In the genomic region with DNA sequence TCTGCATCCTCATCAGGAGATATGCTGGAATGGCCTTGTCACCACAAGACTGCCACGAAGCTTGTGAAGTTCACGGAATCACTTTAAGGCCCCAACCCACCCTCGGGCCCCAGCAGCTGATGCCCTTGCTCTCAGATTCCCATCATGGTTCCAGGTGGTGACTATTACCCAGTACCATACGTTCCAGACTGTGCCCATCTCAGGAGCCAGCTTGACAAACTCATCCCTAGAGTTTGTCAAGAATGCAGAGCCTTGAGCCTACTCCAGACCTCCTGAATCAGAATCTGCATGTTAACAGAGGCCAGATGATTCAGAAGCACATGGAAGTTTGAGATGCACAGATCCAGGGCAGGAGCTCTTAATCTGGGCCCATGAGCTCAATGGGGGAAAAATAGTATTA, we compare ENCODE assay signal across 16 cellular contexts. TPM values are rescaled to one million over a fixed set of nuclear protein-coding genes. Genes with fewer than 3 reads are reported as not detected.
DNase-seq lines count a peak whose midpoint lies in the region; ATAC-seq and TF ChIP-seq lines count a peak whose summit lies in the region.
"Had no signal": no experiment of that assay in that cellular context is flagged by ENCODE, and none has a peak within 500 bp of the region (broad histone marks: within the 10 kb centered on the region; RNA-seq: fewer than 3 reads in every experiment).

No MANE protein-coding gene starts in this region.

- intact Hi-C loops in IMR-90 (cut with micrococcal nuclease) = no loop called here
- intact Hi-C loops in activated CD8-positive, alpha-beta T cell treated with anti-CD3 and anti-CD28 coated beads for 36 hours (cut with micrococcal nuclease) = no loop called here

- TF ChIP-seq CTCF in IMR-90 (conservative IDR thresholded peaks at IDR 0.05; ENCODE audit: low read depth, low read length) = no peak
- no peak for TF ChIP-seq CTCF in coronary artery (IDR thresholded peaks at IDR 0.05)
- no peak for TF ChIP-seq CTCF in activated CD8-positive, alpha-beta T cell treated with anti-CD3 and anti-CD28 coated beads for 36 hours (IDR thresholded peaks at IDR 0.05)

- H2BK15ac ChIP-seq in IMR-90 (ENCODE audit: low read depth, low read length) = no peak overlapping the region

- peaks cover 22% of the 10 kb centered on the region for H3K27me3 ChIP-seq in IMR-90 (ENCODE audit: control insufficient read depth, insufficient read depth, low read length)
- H3K27me3 ChIP-seq: BLaER1 treated with 17β-estradiol and CSF1 and Interleukin-3, amounts not matched to agents 10 nM and 100 nM had no signal

- H2AK5ac ChIP-seq in IMR-90 (ENCODE audit: low read depth, low read length) = no peak overlapping the region

- H3K9me3 ChIP-seq in IMR-90 (ENCODE audit: control insufficient read depth, insufficient read depth, low read length) = no peaks in the 10 kb centered on the region
- H3K9me3 ChIP-seq: A549; BLaER1 treated with 17β-estradiol and CSF1 and Interleukin-3, amounts not matched to agents 10 nM and 100 nM had no signal

- 40% methylated on average over 1 of the region's 4 CpGs; no CpG with 5 or more reads in 1 of the 2 experiments for WGBS in IMR-90 (ENCODE audit: extremely low coverage in 2 of 2, insufficient read length in 1 of 2), 2 experiments

- H3K14ac ChIP-seq in IMR-90 (replicated peaks; ENCODE audit: low read depth, low read length) = no peak overlapping the region

- no peak overlapping the region for H3K23ac ChIP-seq in IMR-90 (ENCODE audit: low read depth, low read length)

- H3K4ac ChIP-seq in IMR-90 (ENCODE audit: low read depth, low read length) = no peak overlapping the region

- no peaks in the 10 kb centered on the region for H3K27me3 Mint-ChIP-seq in activated CD8-positive, alpha-beta T cell treated with anti-CD3 and anti-CD28 coated beads for 36 hours
- H3K27me3 Mint-ChIP-seq: B cell had no signal

- POLR2A ChIA-PET in IMR-90 (lab: Charles Lee; ENCODE audit: unreplicated experiment) = no interaction called here
- POLR2A ChIA-PET in activated CD8-positive, alpha-beta T cell treated with anti-CD3 and anti-CD28 coated beads for 36 hours (lab: Charles Lee) = no interaction called here

- no peak overlapping the region for H2AK9ac ChIP-seq in IMR-90 (replicated peaks; ENCODE audit: low read depth, low read length, poor library complexity)

- H3K79me1 ChIP-seq in IMR-90 (ENCODE audit: low read depth in 1 of 2, low read length in 2 of 2) = no peaks in the 10 kb centered on the region

- H3K36me3 ChIP-seq in IMR-90 (ENCODE audit: control insufficient read depth, insufficient read depth, low read length) = no peaks in the 10 kb centered on the region
- H3K36me3 ChIP-seq: BLaER1 treated with 17β-estradiol and CSF1 and Interleukin-3, amounts not matched to agents 10 nM and 100 nM had no signal

- no peak overlapping the region for H3K27ac Mint-ChIP-seq in activated CD8-positive, alpha-beta T cell treated with anti-CD3 and anti-CD28 coated beads for 36 hours
- H3K27ac Mint-ChIP-seq: B cell; CD8-positive, alpha-beta T cell had no signal

- CTCF ChIA-PET in IMR-90 (lab: Yijun Ruan, JAX) = no interaction called here
- CTCF ChIA-PET in activated CD8-positive, alpha-beta T cell treated with anti-CD3 and anti-CD28 coated beads for 36 hours (lab: Charles Lee) = interaction anchor here (0.8 to 1.4 kb wide), 2 partner anchors 27 to 82 kb away, joined by 3 read pairs; no protein-coding TSS in a partner anchor

- no peak for TF ChIP-seq RAD21 in IMR-90 (IDR thresholded peaks at IDR 0.05; ENCODE audit: low read length)

- no peaks in the 10 kb centered on the region for H3K9me3 Mint-ChIP-seq in activated CD8-positive, alpha-beta T cell treated with anti-CD3 and anti-CD28 coated beads for 36 hours
- H3K9me3 Mint-ChIP-seq: CD8-positive, alpha-beta T cell; H9 had no signal

- no peak overlapping the region for H3K4me3 Mint-ChIP-seq in activated CD8-positive, alpha-beta T cell treated with anti-CD3 and anti-CD28 coated beads for 36 hours
- H3K4me3 Mint-ChIP-seq: B cell; CD8-positive, alpha-beta T cell; H9 had no signal

- H3K4me2 ChIP-seq in IMR-90 (ENCODE audit: low read depth, low read length) = no peak overlapping the region
- H3K4me2 ChIP-seq: A549; BLaER1 treated with 17β-estradiol and CSF1 and Interleukin-3, amounts not matched to agents 10 nM and 100 nM had no signal

- no peak overlapping the region for H3K18ac ChIP-seq in IMR-90 (ENCODE audit: low read depth, low read length)

- ATAC-seq in IMR-90 (ENCODE audit: low read depth) = no peak
- no peak for ATAC-seq in activated CD8-positive, alpha-beta T cell treated with anti-CD3 and anti-CD28 coated beads for 36 hours
- ATAC-seq: A549; CD8-positive, alpha-beta T cell had no signal

- in situ Hi-C loops in IMR-90 (cut with MboI; ENCODE audit: low sequenced_read_pairs) = no loop called here

- H3K27ac ChIP-seq in IMR-90 (ENCODE audit: insufficient read depth, low read length) (no peak overlapping the region), coronary artery (no peak overlapping the region)
- H3K27ac ChIP-seq: 22Rv1; A549; BLaER1 treated with 17β-estradiol and CSF1 and Interleukin-3, amounts not matched to agents 10 nM and 100 nM had no signal

- H2AFZ ChIP-seq in IMR-90 (replicated peaks; ENCODE audit: low read length, poor library complexity) = no peak overlapping the region

- no peak overlapping the region for H3K9ac ChIP-seq in IMR-90 (ENCODE audit: low read depth, low read length)
- H3K9ac ChIP-seq: BLaER1 treated with 17β-estradiol and CSF1 and Interleukin-3, amounts not matched to agents 10 nM and 100 nM had no signal

- H2BK120ac ChIP-seq in IMR-90 (ENCODE audit: low read depth, low read length) = no peak overlapping the region

- dilution Hi-C loops in IMR-90 (cut with HindIII; ENCODE audit: low sequenced_read_pairs, unreplicated experiment) = no loop called here

- H4K20me1 ChIP-seq in IMR-90 (ENCODE audit: insufficient read depth, low read length) = no peaks in the 10 kb centered on the region
- H4K20me1 ChIP-seq: BLaER1 treated with 17β-estradiol and CSF1 and Interleukin-3, amounts not matched to agents 10 nM and 100 nM had no signal

- H3K56ac ChIP-seq in IMR-90 (ENCODE audit: extremely low read depth, insufficient read depth, low read length) = no peak overlapping the region

- H4K8ac ChIP-seq in IMR-90 (ENCODE audit: low read depth in 2 of 2, low read length in 2 of 2) = no peak overlapping the region

- no peaks in the 10 kb centered on the region for H3K9me1 ChIP-seq in IMR-90 (ENCODE audit: insufficient read depth, low read length)

- no peaks in the 10 kb centered on the region for H3K4me1 ChIP-seq in IMR-90 (ENCODE audit: control insufficient read depth, insufficient read depth, low read length)
- H3K4me1 ChIP-seq: A549 had no signal

- DNase-seq in AG08395 (ENCODE audit: low spot score) (peak; percentile 25), IMR-90 (peak; percentile 26), coronary artery (ENCODE audit: low spot score) (peak; percentile 19), myocyte (ENCODE audit: low read depth) (peak; percentile 63), SKM-1 treated with dmso at 0.1 percent for 144 hours (lab: John Stamatoyannopoulos, UW; ENCODE audit: unreplicated experiment) (no peak), GF-D8 (lab: John Stamatoyannopoulos, UW) (no peak), HK-2 (ENCODE audit: unreplicated experiment) (no peak)
- DNase-seq in activated CD8-positive, alpha-beta T cell treated with anti-CD3 and anti-CD28 coated beads for 36 hours = no peak
- DNase-seq: Calu3; CD8-positive, alpha-beta T cell; DMS79 treated with DMSO at 0.1 percent for 48 hours; H9 had no signal

- H3K4me1 Mint-ChIP-seq in activated CD8-positive, alpha-beta T cell treated with anti-CD3 and anti-CD28 coated beads for 36 hours (ENCODE audit: low read depth) = no peaks in the 10 kb centered on the region
- H3K4me1 Mint-ChIP-seq: B cell had no signal

- no peak overlapping the region for H3K4me3 ChIP-seq in IMR-90 (ENCODE audit: insufficient read depth, low read depth, low read length)
- no peak overlapping the region for H3K4me3 ChIP-seq in coronary artery
- H3K4me3 ChIP-seq: A549; BLaER1 treated with 17β-estradiol and CSF1 and Interleukin-3, amounts not matched to agents 10 nM and 100 nM had no signal

- H4K5ac ChIP-seq in IMR-90 (ENCODE audit: low read depth, low read length) = no peak overlapping the region

- H3K36me3 Mint-ChIP-seq in activated CD8-positive, alpha-beta T cell treated with anti-CD3 and anti-CD28 coated beads for 36 hours (ENCODE audit: low read depth) = no peaks in the 10 kb centered on the region
- H3K36me3 Mint-ChIP-seq: CD8-positive, alpha-beta T cell had no signal

- H4K91ac ChIP-seq in IMR-90 (ENCODE audit: insufficient read depth, low read depth, low read length) = no peak overlapping the region

- no peak for TF ChIP-seq POLR2A in IMR-90 (IDR thresholded peaks at IDR 0.05; ENCODE audit: low read depth, low read length)

- H2BK5ac ChIP-seq in IMR-90 (ENCODE audit: low read depth, low read length, poor library complexity, severe bottlenecking) = no peak overlapping the region

- no TSS peak for BruUV-seq in IMR-90 (replicated peaks; lab: Mats Ljungman, UMichigan)

- H2BK20ac ChIP-seq in IMR-90 (ENCODE audit: low read depth, low read length) = no peak overlapping the region

TF ChIP-seq in IMR-90, 13 proteins besides CTCF, POLR2A, EP300 and RAD21 (continues in another document):
- TF ChIP-seq RCOR1 (IDR thresholded peaks at IDR 0.05; ENCODE audit: insufficient replicate concordance, low read length) (no peak), MAZ (IDR thresholded peaks at IDR 0.05; ENCODE audit: borderline replicate concordance, low read depth, low read length) (no peak), USF2 (IDR thresholded peaks at IDR 0.05; ENCODE audit: low read depth, low read length) (no peak)

RNA-seq across cellular contexts. Expression of gene RBM15, which starts 53.9 kb away (rescaled TPM):
- total RNA-seq in IMR-90 (2012; rRNA removed) (31.7 and 32.2 TPM in 2 replicates), myocyte (32.2 and 34.7 TPM in 2 replicates)
- 6.2 and 6.3 TPM in 2 replicates for polyA plus RNA-seq in IMR-90 (2012; rRNA removed)
- 3.9 and 4.2 TPM in 2 replicates for polyA plus RNA-seq in IMR-90 (2012; cell fraction: cytosol; rRNA removed)
- polyA plus RNA-seq in IMR-90 (2012; cell fraction: nucleus; rRNA removed; ENCODE audit: low replicate concordance) = 6.3 and 7.4 TPM in 2 replicates
- 4.5 TPM for polyA plus RNA-seq in myocyte (2012)
- 10 to 100 TPM; 70.8 to 72.5 TPM for total RNA-seq in activated CD8-positive, alpha-beta T cell treated with anti-CD3 and anti-CD28 coated beads for 36 hours

Comparison
In these comparisons a context has a peak if more than half of its experiments do, and no peak if none do; other contexts are left out.
1. DNase-seq: peak in AG08395 (single experiment), IMR-90 (single experiment), coronary artery (single experiment) and myocyte (single experiment); none in SKM-1 treated with dmso at 0.1 percent for 144 hours (single experiment), activated CD8-positive, alpha-beta T cell treated with anti-CD3 and anti-CD28 coated beads for 36 hours (single experiment), GF-D8 (single experiment) and HK-2 (single experiment).